ENCODE assay signal across 15 cellular contexts in the genomic region with DNA sequence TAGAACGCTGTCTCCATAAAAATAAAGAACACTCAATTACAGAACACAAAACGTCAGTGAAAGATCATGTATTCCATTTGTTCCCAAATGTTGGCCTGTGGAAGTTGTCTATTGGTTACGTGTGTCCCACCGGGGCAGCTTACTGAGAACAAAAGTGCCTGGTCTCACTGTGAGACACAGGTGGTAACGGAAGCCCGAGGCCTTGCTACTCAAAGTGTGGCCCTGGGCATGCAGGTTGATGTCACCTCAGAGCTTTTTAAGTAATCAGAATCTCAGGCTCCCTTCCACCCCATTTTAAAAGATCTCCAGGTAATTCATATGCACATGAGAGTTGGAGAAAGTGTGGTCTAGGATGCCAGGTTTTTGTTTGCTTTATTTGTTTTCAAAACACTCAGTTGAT.
DNase-seq lines count a peak whose midpoint lies in the region; ATAC-seq and TF ChIP-seq lines count a peak whose summit lies in the region.
"Had no signal": no experiment of that assay in that cellular context is flagged by ENCODE, and none has a peak within 500 bp of the region (broad histone marks: within the 10 kb centered on the region; RNA-seq: fewer than 3 reads in every experiment).

No MANE protein-coding gene starts in this region.

- H3K9me3 Mint-ChIP-seq in HFFc6: peaks cover 11% of the 10 kb centered on the region

- H3K4me3 Mint-ChIP-seq in HFFc6: no peak overlapping the region
- H3K4me3 Mint-ChIP-seq: T-helper 17 cell had no signal

- in situ Hi-C loops in HAP-1 (cut with MboI; ENCODE audit: low sequenced_read_pairs): no loop called here

- no peak overlapping the region for H3K27ac ChIP-seq in vagina
- H3K27ac ChIP-seq: C4-2B, RWPE1 had no signal

- H3K27ac Mint-ChIP-seq in HFFc6: no peak overlapping the region
- H3K27ac Mint-ChIP-seq: T-helper 17 cell had no signal

- peaks cover 14% of the 10 kb centered on the region for H3K27me3 ChIP-seq in HAP-1 (ENCODE audit: low read depth)
- H3K27me3 ChIP-seq in NT2/D1 (ENCODE audit: insufficient read depth, insufficient read length): no peaks in the 10 kb centered on the region
- H3K27me3 ChIP-seq in vagina: no peaks in the 10 kb centered on the region

- TF ChIP-seq POLR2A in vagina (IDR thresholded peaks at IDR 0.05): no peak

- intact Hi-C loops in vagina (cut with DNase I): no loop called here

- H3K4me3 ChIP-seq in HAP-1 (no peak overlapping the region), NT2/D1 (ENCODE audit: insufficient read length, low read depth) (no peak overlapping the region), vagina (no peak overlapping the region)

- DNase-seq in ELF-1 (ENCODE audit: low read depth, low spot score) (peak; percentile 58), HAP-1 (ENCODE audit: low spot score in 2 of 2) (peak; percentile 7 to 8), NT2/D1 (ENCODE audit: low read depth, low spot score) (peak; percentile 5), iPS-NIHi11 (ENCODE audit: low spot score) (peak; percentile 7), vagina (ENCODE audit: extremely low spot score in 2 of 2) (no peak), HFFc6 (no peak), GF-D8 (lab: John Stamatoyannopoulos, UW) (no peak)
- DNase-seq: COR-L47, NCI-H1436, NCI-H345, NCI-H526, T-helper 17 cell had no signal

- no peaks in the 10 kb centered on the region for H3K4me1 Mint-ChIP-seq in HFFc6 (ENCODE audit: low read depth)
- H3K4me1 Mint-ChIP-seq: T-helper 17 cell had no signal

- TF ChIP-seq CTCF in vagina (IDR thresholded peaks at IDR 0.05) (no peak), HFFc6 (IDR thresholded peaks at IDR 0.05) (no peak)

- ATAC-seq in GM21717 (IDR thresholded peaks at IDR 0.05; ENCODE audit: unreplicated experiment): no peak
- ATAC-seq: T-helper 17 cell had no signal

- H3K36me3 ChIP-seq in HAP-1 (replicated peaks): no peaks in the 10 kb centered on the region
- H3K36me3 ChIP-seq in NT2/D1 (ENCODE audit: insufficient read depth, insufficient read length, low read length): no peaks in the 10 kb centered on the region
- no peaks in the 10 kb centered on the region for H3K36me3 ChIP-seq in vagina

- H3K27me3 Mint-ChIP-seq in HFFc6 (ENCODE audit: insufficient read depth): no peaks in the 10 kb centered on the region
- H3K27me3 Mint-ChIP-seq: T-helper 17 cell had no signal

- H3K9me3 ChIP-seq in HAP-1: no peaks in the 10 kb centered on the region
- H3K9me3 ChIP-seq in NT2/D1 (ENCODE audit: insufficient read depth, low read length): no peaks in the 10 kb centered on the region
- H3K9me3 ChIP-seq in vagina: no peaks in the 10 kb centered on the region

- no peaks in the 10 kb centered on the region for H3K36me3 Mint-ChIP-seq in HFFc6 (ENCODE audit: low read depth)

- H3K9ac ChIP-seq in NT2/D1 (ENCODE audit: insufficient read length, low read depth): no peak overlapping the region

- no peaks in the 10 kb centered on the region for H3K4me1 ChIP-seq in HAP-1
- H3K4me1 ChIP-seq in NT2/D1 (ENCODE audit: insufficient read depth, insufficient read length): no peaks in the 10 kb centered on the region
- no peaks in the 10 kb centered on the region for H3K4me1 ChIP-seq in vagina

Comparison
In these comparisons a context has a peak if more than half of its experiments do, and no peak if none do; other contexts are left out.
1. DNase-seq: peak in ELF-1 (single experiment), HAP-1 (2 of 2), NT2/D1 (single experiment) and iPS-NIHi11 (single experiment); none in vagina (0 of 2), HFFc6 (single experiment) and GF-D8 (single experiment).